Comparison of ENCODE assay signal across 9 cellular contexts in the genomic region with DNA sequence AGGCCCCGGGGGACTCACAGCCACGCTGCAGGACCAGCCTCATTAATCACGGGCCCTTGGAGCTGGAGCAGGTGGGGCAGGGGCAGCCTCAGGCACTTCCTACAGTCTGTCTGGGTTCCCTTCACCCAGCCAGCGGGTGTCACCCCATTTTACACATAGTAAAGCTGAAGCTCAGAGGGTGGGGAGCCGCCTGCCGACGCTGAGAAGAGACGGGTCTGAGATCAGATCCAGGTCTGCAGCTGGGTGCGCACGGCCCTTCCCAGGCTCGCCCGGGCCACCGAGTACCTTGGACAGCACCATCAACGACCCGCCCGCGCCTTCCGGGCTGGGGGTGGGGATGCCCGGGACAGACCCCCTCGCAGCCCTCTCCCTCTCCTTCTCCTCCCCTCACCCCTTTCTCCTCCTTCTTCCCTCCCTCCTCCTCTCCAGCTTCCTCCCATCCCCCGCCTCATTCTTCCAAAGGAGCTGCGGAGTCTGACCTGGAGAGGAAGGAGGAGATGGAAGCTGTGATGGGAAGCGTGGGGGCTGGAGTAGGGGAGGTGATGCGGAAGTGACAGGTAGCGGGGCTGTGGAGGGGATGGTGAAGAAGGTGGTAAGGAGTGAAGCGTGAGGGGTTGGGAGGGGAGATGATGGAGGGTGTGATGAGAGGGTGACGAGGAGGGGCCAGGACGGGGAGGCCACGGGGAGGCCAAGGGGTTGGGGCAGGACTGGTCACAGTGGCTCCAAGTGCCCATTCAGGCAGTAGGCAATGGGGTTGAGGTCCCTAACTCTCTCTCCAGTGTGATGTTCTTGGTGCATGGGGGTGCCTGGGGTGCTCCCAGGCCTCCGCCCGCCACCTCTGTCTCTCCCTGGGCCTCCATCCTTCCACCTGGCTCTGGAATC. TPM values are rescaled to one million over a fixed set of nuclear protein-coding genes. Genes with fewer than 3 reads are reported as not detected.
DNase-seq lines count a peak whose midpoint lies in the region; ATAC-seq lines count a peak whose summit lies in the region.
"Had no signal": no experiment of that assay in that cellular context is flagged by ENCODE, and none has a peak within 500 bp of the region (broad histone marks: within the 10 kb centered on the region; RNA-seq: fewer than 3 reads in every experiment).

No MANE protein-coding gene starts in this region.

- no peaks in the 10 kb centered on the region for H3K9me3 ChIP-seq in Karpas-422 (ENCODE audit: low read length)
- no peaks in the 10 kb centered on the region for H3K9me3 ChIP-seq in naive thymus-derived CD4-positive, alpha-beta T cell (ENCODE audit: control insufficient read depth in 2 of 3, low read length in 3 of 3)

- H3K4me2 ChIP-seq in Karpas-422 (ENCODE audit: low read depth, low read length, poor library complexity, severe bottlenecking): peak overlapping the region; percentile 86

- peaks cover 42% of the 10 kb centered on the region for H3K36me3 ChIP-seq in Karpas-422 (ENCODE audit: insufficient read depth, low read length)
- peaks cover 0 to 7% (median 0%) of the 10 kb centered on the region in 3 experiments for H3K36me3 ChIP-seq in naive thymus-derived CD4-positive, alpha-beta T cell (ENCODE audit: control insufficient read depth in 2 of 3, insufficient read depth in 3 of 3, low read length in 3 of 3)

- peaks cover 13% of the 10 kb centered on the region for H3K4me1 Mint-ChIP-seq in activated T-helper 17 cell treated with anti-CD3 and anti-CD28 coated beads, Interleukin-2, amount 50 U/mL, for 72 hours
- H3K4me1 Mint-ChIP-seq in naive thymus-derived CD4-positive, alpha-beta T cell: peaks cover 3 to 76% (median 56%) of the 10 kb centered on the region in 7 donors

- intact Hi-C loops in naive thymus-derived CD4-positive, alpha-beta T cell (cut with micrococcal nuclease): no loop called here

- peak overlapping the region; percentile 74 for H3K4me3 ChIP-seq in Karpas-422 (ENCODE audit: low read length)
- H3K4me3 ChIP-seq in naive thymus-derived CD4-positive, alpha-beta T cell (ENCODE audit: low read length): no peak overlapping the region

- peaks cover 3% of the 10 kb centered on the region; the same call in 1 of the 2 replicates for H4K20me1 ChIP-seq in Karpas-422 (ENCODE audit: insufficient read depth, low read depth, low read length)

- no peaks in the 10 kb centered on the region for H3K9me2 ChIP-seq in Karpas-422 (replicated peaks; ENCODE audit: insufficient read depth, low read length)

- H3K27ac Mint-ChIP-seq in activated T-helper 17 cell treated with anti-CD3 and anti-CD28 coated beads, Interleukin-2, amount 50 U/mL, for 72 hours: peak overlapping the region; percentile 26
- peak overlapping the region in 4 of 9 donors; percentile 8 to 69 (median 67) for H3K27ac Mint-ChIP-seq in naive thymus-derived CD4-positive, alpha-beta T cell
- H3K27ac Mint-ChIP-seq: activated CD4-positive, alpha-beta T cell treated with anti-CD3 and anti-CD28 coated beads, Interleukin-2, amount 10 ng/mL, durations not matched to agents 24 days and 14 days had no signal

- no peaks in the 10 kb centered on the region for H3K36me3 Mint-ChIP-seq in activated T-helper 17 cell treated with anti-CD3 and anti-CD28 coated beads, Interleukin-2, amount 50 U/mL, for 72 hours (ENCODE audit: low read depth)
- peaks cover 0 to 13% (median 0%) of the 10 kb centered on the region in 5 donors for H3K36me3 Mint-ChIP-seq in naive thymus-derived CD4-positive, alpha-beta T cell

- H3K9me3 Mint-ChIP-seq in activated T-helper 17 cell treated with anti-CD3 and anti-CD28 coated beads, Interleukin-2, amount 50 U/mL, for 72 hours: no peaks in the 10 kb centered on the region
- no peaks in the 10 kb centered on the region for H3K9me3 Mint-ChIP-seq in naive thymus-derived CD4-positive, alpha-beta T cell
- H3K9me3 Mint-ChIP-seq: activated CD4-positive, alpha-beta T cell treated with anti-CD3 and anti-CD28 coated beads, Interleukin-2, amount 10 ng/mL, durations not matched to agents 24 days and 14 days had no signal

- ATAC-seq in activated T-helper 17 cell treated with anti-CD3 and anti-CD28 coated beads, Interleukin-2, amount 50 U/mL, for 72 hours (replicated peaks): no peak
- ATAC-seq in naive thymus-derived CD4-positive, alpha-beta T cell: peak; percentile 41
- ATAC-seq in GM18520 (IDR thresholded peaks at IDR 0.05; ENCODE audit: unreplicated experiment) (no peak), GM19023 (IDR thresholded peaks at IDR 0.05; ENCODE audit: unreplicated experiment) (no peak), HG03520 (IDR thresholded peaks at IDR 0.05; ENCODE audit: unreplicated experiment) (no peak)

- H3K27ac ChIP-seq in Karpas-422 (ENCODE audit: low read length): peak overlapping the region; percentile 99
- no peak overlapping the region for H3K27ac ChIP-seq in naive thymus-derived CD4-positive, alpha-beta T cell (ENCODE audit: low read depth, low read length)

- no peak overlapping the region for H3K4me3 Mint-ChIP-seq in activated T-helper 17 cell treated with anti-CD3 and anti-CD28 coated beads, Interleukin-2, amount 50 U/mL, for 72 hours
- peak overlapping the region in 3 of 10 donors; percentile 12 to 50 (median 41) for H3K4me3 Mint-ChIP-seq in naive thymus-derived CD4-positive, alpha-beta T cell
- H3K4me3 Mint-ChIP-seq: activated CD4-positive, alpha-beta T cell treated with anti-CD3 and anti-CD28 coated beads, Interleukin-2, amount 10 ng/mL, durations not matched to agents 24 days and 14 days had no signal

- H3K9ac ChIP-seq in Karpas-422 (ENCODE audit: low read length): peak overlapping the region; percentile 89

- H3K4me1 ChIP-seq in Karpas-422 (ENCODE audit: low read length): peaks cover 100% of the 10 kb centered on the region
- peaks cover 5 to 51% of the 10 kb centered on the region in 2 donors for H3K4me1 ChIP-seq in naive thymus-derived CD4-positive, alpha-beta T cell (ENCODE audit: control insufficient read depth in 2 of 2, insufficient read depth in 2 of 2, low read length in 2 of 2)

- CTCF ChIA-PET in naive thymus-derived CD4-positive, alpha-beta T cell (lab: Charles Lee): interaction anchor here (0.6 to 1.0 kb wide), 3 partner anchors 17 to 205 kb away, joined by 3 read pairs; no protein-coding TSS in a partner anchor

- H2AFZ ChIP-seq in Karpas-422 (ENCODE audit: low read length): no peak overlapping the region

- POLR2A ChIA-PET in naive thymus-derived CD4-positive, alpha-beta T cell (lab: Charles Lee): interaction anchor here (0.6 kb wide), 1 partner anchor 86 kb away, joined by 3 read pairs; no protein-coding TSS in a partner anchor

- DNase-seq in EH (ENCODE audit: low read depth): peak; percentile 8
- peak; percentile 95 for DNase-seq in Karpas-422
- no peak for DNase-seq in naive thymus-derived CD4-positive, alpha-beta T cell
- no peak for DNase-seq in activated CD4-positive, alpha-beta T cell treated with anti-CD3 and anti-CD28 coated beads for 4 hours
- DNase-seq: activated CD4-positive, alpha-beta T cell treated with anti-CD3 and anti-CD28 coated beads, Interleukin-2, amount 10 ng/mL, durations not matched to agents 24 days and 14 days had no signal

- no peaks in the 10 kb centered on the region for H3K27me3 ChIP-seq in Karpas-422 (ENCODE audit: low read length)
- no peaks in the 10 kb centered on the region for H3K27me3 ChIP-seq in naive thymus-derived CD4-positive, alpha-beta T cell (ENCODE audit: control insufficient read depth in 2 of 2, insufficient read depth in 2 of 2, low read length in 2 of 2)

- H3K27me3 Mint-ChIP-seq in activated T-helper 17 cell treated with anti-CD3 and anti-CD28 coated beads, Interleukin-2, amount 50 U/mL, for 72 hours: no peaks in the 10 kb centered on the region
- no peaks in the 10 kb centered on the region for H3K27me3 Mint-ChIP-seq in naive thymus-derived CD4-positive, alpha-beta T cell
- H3K27me3 Mint-ChIP-seq: activated CD4-positive, alpha-beta T cell treated with anti-CD3 and anti-CD28 coated beads, Interleukin-2, amount 10 ng/mL, durations not matched to agents 24 days and 14 days had no signal

- H3K79me2 ChIP-seq in Karpas-422 (ENCODE audit: low read length): peaks cover 74% of the 10 kb centered on the region

RNA-seq across cellular contexts. Expression of a gene that starts 8.8 kb away (rescaled TPM):
- 227 and 481 TPM in 2 replicates for total RNA-seq in Karpas-422 (2014; rRNA removed; shearing (Covaris generic); ENCODE audit: low replicate concordance)
- total RNA-seq in activated T-helper 17 cell treated with anti-CD3 and anti-CD28 coated beads, Interleukin-2, amount 50 U/mL, for 72 hours: 10 to 100 TPM; 13.2 to 17.4 TPM
- total RNA-seq in naive thymus-derived CD4-positive, alpha-beta T cell: 10 to 100 TPM in 2 of 5 experiments, 1 to 10 TPM in 2, not detected in 1; 4.2 to 15.8 (median 8.8) TPM
- 1 to 10 TPM in 1 of 2 donors, under 1 TPM in 1; 0.80 to 4.2 TPM for polyA plus RNA-seq in naive thymus-derived CD4-positive, alpha-beta T cell

Comparison
In these comparisons a context has a peak if more than half of its experiments do, and no peak if none do; other contexts are left out.
1. DNase-seq: peak in EH (single experiment) and Karpas-422 (single experiment); none in naive thymus-derived CD4-positive, alpha-beta T cell (0 of 9) and activated CD4-positive, alpha-beta T cell treated with anti-CD3 and anti-CD28 coated beads for 4 hours (0 of 2).
2. RNA of a gene that starts 8.8 kb away (total RNA-seq): 227 to 481 TPM in Karpas-422; 13.2 to 17.4 TPM in activated T-helper 17 cell treated with anti-CD3 and anti-CD28 coated beads, Interleukin-2, amount 50 U/mL, for 72 hours and 4.2 to 15.8 TPM in naive thymus-derived CD4-positive, alpha-beta T cell; every median in the first group is over 10 times any median in the second.